14 cellular contexts compared by ENCODE assay signal in genomic region chr4:96092151-96092705, GRCh38.
A peak's percentile ranks its signal among the peaks of the same experiment; 100 is the strongest.
DNase-seq lines count a peak whose midpoint lies in the region; ATAC-seq and TF ChIP-seq lines count a peak whose summit lies in the region.
"Had no signal": no experiment of that assay in that cellular context is flagged by ENCODE, and none has a peak within 500 bp of the region (broad histone marks: within the 10 kb centered on the region; RNA-seq: fewer than 3 reads in every experiment).

No MANE protein-coding gene starts in this region.

- no CpG with 5 or more reads among the region's 1 CpG for WGBS in mesendoderm (ENCODE audit: extremely low coverage, insufficient coverage, low lambda C conversion rate)

- no peaks in the 10 kb centered on the region for H3K4me1 ChIP-seq in mesendoderm (ENCODE audit: control insufficient read depth, low read depth, low read length)

- H3K27ac ChIP-seq in 22Rv1, result peak overlapping the region; percentile 47
- H3K27ac ChIP-seq in mesendoderm (ENCODE audit: low read depth, low read length), result no peak overlapping the region
- H3K27ac ChIP-seq: C4-2B, PC-9 had no signal

- H3K79me1 ChIP-seq in mesendoderm (ENCODE audit: low read length), result no peaks in the 10 kb centered on the region

- H3K4ac ChIP-seq in mesendoderm (ENCODE audit: low read depth, low read length), result no peak overlapping the region

- H3K56ac ChIP-seq in mesendoderm (ENCODE audit: low read length), result no peak overlapping the region

- peak; percentile 68 for DNase-seq in NCI-H748 (lab: John Stamatoyannopoulos, UW; ENCODE audit: unreplicated experiment)
- no peak for DNase-seq in mesendoderm
- no peak for DNase-seq in NCI-H1694 (lab: John Stamatoyannopoulos, UW)
- no peak for DNase-seq in GF-D8 (lab: John Stamatoyannopoulos, UW)
- DNase-seq in head of caudate nucleus, result no peak
- DNase-seq: GOT3, IMR-90, MV-4-11, NCI-H1436 treated with DMSO at 0.1 percent for 48 hours, PC-9 had no signal

- intact Hi-C loops in head of caudate nucleus (cut with DNase I), result no loop called here

- H3K27me3 ChIP-seq in mesendoderm (ENCODE audit: insufficient read depth, low read length, poor library complexity), result no peaks in the 10 kb centered on the region

- no peak overlapping the region for H4K8ac ChIP-seq in mesendoderm (ENCODE audit: low read depth, low read length)

- no peaks in the 10 kb centered on the region for H3K79me2 ChIP-seq in mesendoderm (ENCODE audit: control insufficient read depth, insufficient read depth, low read length)

- H3K4me3 ChIP-seq in mesendoderm (ENCODE audit: low read length), result no peak overlapping the region
- H3K4me3 ChIP-seq: PC-9 had no signal

- H3K4me2 ChIP-seq in mesendoderm (ENCODE audit: low read length), result no peak overlapping the region
- H3K4me2 ChIP-seq: PC-9 had no signal

- H2BK120ac ChIP-seq in mesendoderm (ENCODE audit: low read depth, low read length), result no peak overlapping the region

- no peak overlapping the region for H3K18ac ChIP-seq in mesendoderm (ENCODE audit: low read length)

- no peaks in the 10 kb centered on the region for H3K36me3 ChIP-seq in mesendoderm (ENCODE audit: control insufficient read depth, insufficient read depth, low read length)

- no peak overlapping the region for H3K9ac ChIP-seq in mesendoderm (ENCODE audit: low read length)

- H2BK15ac ChIP-seq in mesendoderm (replicated peaks; ENCODE audit: low read depth), result no peak overlapping the region

- ATAC-seq in GM18858 (IDR thresholded peaks at IDR 0.05; ENCODE audit: unreplicated experiment), result peak; percentile 49
- ATAC-seq in HG02852 (IDR thresholded peaks at IDR 0.05; ENCODE audit: unreplicated experiment), result peak; percentile 51

- TF ChIP-seq CTCF in 22Rv1 (IDR thresholded peaks at IDR 0.05), result no peak

- no peak overlapping the region for H3K23ac ChIP-seq in mesendoderm (ENCODE audit: low read length)

- H2AK5ac ChIP-seq in mesendoderm (ENCODE audit: low read length), result no peak overlapping the region

- no peak overlapping the region for H2BK5ac ChIP-seq in mesendoderm (ENCODE audit: low read length)

- H4K5ac ChIP-seq in mesendoderm (ENCODE audit: low read length), result no peak overlapping the region
